23 cellular contexts compared by ENCODE assay signal in the genomic region with DNA sequence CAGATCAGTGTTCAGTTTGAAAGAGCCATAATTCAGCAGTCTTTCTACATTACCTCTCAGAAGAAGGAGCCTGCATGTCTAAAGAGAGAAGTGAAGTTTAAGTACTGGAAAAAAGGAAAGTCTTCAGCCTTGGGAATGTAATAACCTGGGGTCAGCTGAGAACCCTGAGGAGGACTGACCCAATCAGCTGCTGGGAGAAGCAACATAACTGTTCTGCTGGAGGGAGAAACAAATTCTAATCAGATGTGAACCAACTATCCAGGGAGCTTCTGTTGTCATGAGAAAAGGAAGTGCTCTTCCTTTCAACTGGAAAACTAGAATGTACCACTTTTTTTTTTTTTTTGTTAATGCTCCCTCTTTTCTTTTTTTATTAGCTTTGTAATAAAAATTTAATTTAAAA.
A peak's percentile ranks its signal among the peaks of the same experiment; 100 is the strongest.
DNase-seq lines count a peak whose midpoint lies in the region; ATAC-seq and TF ChIP-seq lines count a peak whose summit lies in the region.
"Had no signal": no experiment of that assay in that cellular context is flagged by ENCODE, and none has a peak within 500 bp of the region (broad histone marks: within the 10 kb centered on the region; RNA-seq: fewer than 3 reads in every experiment).

No MANE protein-coding gene starts in this region.

- H3K27me3 Mint-ChIP-seq in activated naive CD8-positive, alpha-beta T cell treated with anti-CD3 and anti-CD28 coated beads, Interleukin-2, amount 50 U/mL, for 24 hours, result peaks cover 7% of the 10 kb centered on the region

- no peak overlapping the region for H3K4me3 Mint-ChIP-seq in activated naive CD8-positive, alpha-beta T cell treated with anti-CD3 and anti-CD28 coated beads, Interleukin-2, amount 50 U/mL, for 24 hours
- H3K4me3 Mint-ChIP-seq: IgD-negative memory B cell; stimulated activated naive CD8-positive, alpha-beta T cell treated with anti-CD3 and anti-CD28 coated beads, Interleukin-15, amount 100 ng/mL, for 72 hours had no signal

- H3K4me1 ChIP-seq in Panc1 (ENCODE audit: control insufficient read depth, insufficient read depth, low read length) (peaks cover 3% of the 10 kb centered on the region; the same call in 1 of the 2 replicates), OCI-LY7 (ENCODE audit: insufficient read depth, low read length, poor library complexity, severe bottlenecking) (no peaks in the 10 kb centered on the region)
- H3K4me1 ChIP-seq: Peyer's patch, upper lobe of left lung had no signal

- H4K20me1 ChIP-seq in OCI-LY7 (ENCODE audit: insufficient read depth, low read length), result no peaks in the 10 kb centered on the region

- H3K27ac ChIP-seq in Panc1 (ENCODE audit: low read length) (peak overlapping the region; percentile 83; the same call in 1 of the 2 replicates), OCI-LY7 (ENCODE audit: low read depth, low read length, poor library complexity, severe bottlenecking) (no peak overlapping the region)
- H3K27ac ChIP-seq: epithelial cell of prostate, Peyer's patch, SK-N-MC had no signal

- peaks cover 11% of the 10 kb centered on the region for H3K9me3 Mint-ChIP-seq in activated naive CD8-positive, alpha-beta T cell treated with anti-CD3 and anti-CD28 coated beads, Interleukin-2, amount 50 U/mL, for 24 hours

- in situ Hi-C loops in Panc1 (cut with HindIII; ENCODE audit: low pct_unique_long_range_greater_than_20kb, low sequenced_read_pairs), result no loop called here

- no peaks in the 10 kb centered on the region for H3K4me1 Mint-ChIP-seq in activated naive CD8-positive, alpha-beta T cell treated with anti-CD3 and anti-CD28 coated beads, Interleukin-2, amount 50 U/mL, for 24 hours
- H3K4me1 Mint-ChIP-seq: stimulated activated naive CD8-positive, alpha-beta T cell treated with anti-CD3 and anti-CD28 coated beads, Interleukin-15, amount 100 ng/mL, for 72 hours had no signal

- POLR2A ChIA-PET in Panc1 (lab: Charles Lee), result no interaction called here
- POLR2A ChIA-PET in OCI-LY7 (lab: Charles Lee), result interaction anchor here (0.6 to 1.3 kb wide), 4 partner anchors 13 to 218 kb away, joined by 3 to 4 read pairs (median 3); no protein-coding TSS in a partner anchor

- no peaks in the 10 kb centered on the region for H3K9me2 ChIP-seq in OCI-LY7 (ENCODE audit: insufficient read depth, low read length)

- BruUV-seq in Panc1 (replicated peaks; lab: Mats Ljungman, UMichigan) (no TSS peak), OCI-LY7 (replicated peaks; lab: Mats Ljungman, UMichigan) (no TSS peak)

- H2AFZ ChIP-seq in OCI-LY7 (ENCODE audit: low read length), result no peak overlapping the region

- CTCF ChIA-PET in Panc1 (lab: Charles Lee) (no interaction called here), OCI-LY7 (lab: Charles Lee; ENCODE audit: unreplicated experiment) (no interaction called here)

- H3K4me3 ChIP-seq in Panc1 (ENCODE audit: low read depth in 2 of 2, low read length in 2 of 2), result no peak overlapping the region
- no peak overlapping the region for H3K4me3 ChIP-seq in fibroblast of villous mesenchyme (ENCODE audit: low read depth, low read length)
- no peak overlapping the region for H3K4me3 ChIP-seq in OCI-LY7 (ENCODE audit: low read depth, low read length, poor library complexity, severe bottlenecking)
- H3K4me3 ChIP-seq: HAP-1, Peyer's patch, SK-N-MC, upper lobe of left lung had no signal

- peak; percentile 4 for DNase-seq in EL
- DNase-seq in Panc1 (ENCODE audit: low read depth, low spot score), result no peak
- DNase-seq in fibroblast of villous mesenchyme (ENCODE audit: low read depth), result peak; percentile 53
- no peak for DNase-seq in sciatic nerve (ENCODE audit: low spot score)
- DNase-seq in OCI-LY7 (ENCODE audit: low spot score), result no peak
- no peak for DNase-seq in activated naive CD8-positive, alpha-beta T cell treated with anti-CD3 and anti-CD28 coated beads, Interleukin-2, amount 50 U/mL, for 24 hours
- DNase-seq in NCI-H1092 (lab: John Stamatoyannopoulos, UW), result no peak
- DNase-seq: activated CD4-positive, alpha-beta T cell treated with anti-CD3 and anti-CD28 coated beads for 1 hour; C1 segment of cervical spinal cord; DMS 273 treated with DMSO at 0.1 percent for 48 hours; GDM1; NCI-H1694; NCI-H2227 treated with DMSO at 0.1 percent for 48 hours; NCI-H774; Peyer's patch; stimulated activated naive CD8-positive, alpha-beta T cell treated with anti-CD3 and anti-CD28 coated beads, Interleukin-15, amount 100 ng/mL, for 72 hours; T1000; upper lobe of left lung had no signal

- no peak for ATAC-seq in Panc1
- peak; percentile 77 for ATAC-seq in sciatic nerve
- ATAC-seq in activated naive CD8-positive, alpha-beta T cell treated with anti-CD3 and anti-CD28 coated beads, Interleukin-2, amount 50 U/mL, for 24 hours, result no peak
- no peak for ATAC-seq in HG02571 (IDR thresholded peaks at IDR 0.05; ENCODE audit: unreplicated experiment)
- ATAC-seq: stimulated activated naive CD8-positive, alpha-beta T cell treated with anti-CD3 and anti-CD28 coated beads, Interleukin-15, amount 100 ng/mL, for 72 hours had no signal

- H3K36me3 Mint-ChIP-seq in activated naive CD8-positive, alpha-beta T cell treated with anti-CD3 and anti-CD28 coated beads, Interleukin-2, amount 50 U/mL, for 24 hours (ENCODE audit: low read depth), result no peaks in the 10 kb centered on the region

- no peaks in the 10 kb centered on the region for H3K79me2 ChIP-seq in OCI-LY7 (ENCODE audit: insufficient read depth, low read depth, low read length)

- H3K4me2 ChIP-seq in OCI-LY7 (ENCODE audit: low read length), result no peak overlapping the region

- no peak overlapping the region for H3K27ac Mint-ChIP-seq in activated naive CD8-positive, alpha-beta T cell treated with anti-CD3 and anti-CD28 coated beads, Interleukin-2, amount 50 U/mL, for 24 hours
- H3K27ac Mint-ChIP-seq: IgD-negative memory B cell; stimulated activated naive CD8-positive, alpha-beta T cell treated with anti-CD3 and anti-CD28 coated beads, Interleukin-15, amount 100 ng/mL, for 72 hours had no signal

- H3K27me3 ChIP-seq in Panc1 (ENCODE audit: control insufficient read depth, insufficient read depth, low read length), result no peaks in the 10 kb centered on the region
- H3K27me3 ChIP-seq: Peyer's patch, upper lobe of left lung had no signal

- intact Hi-C loops in Panc1 (cut with micrococcal nuclease; ENCODE audit: unreplicated experiment) (no loop called here), sciatic nerve (cut with DNase I) (no loop called here), OCI-LY7 (cut with micrococcal nuclease; ENCODE audit: unreplicated experiment) (no loop called here)

- no peak for TF ChIP-seq CTCF in Panc1 (IDR thresholded peaks at IDR 0.05)
- TF ChIP-seq CTCF in fibroblast of villous mesenchyme (IDR thresholded peaks at IDR 0.05; ENCODE audit: insufficient read depth, low read depth, low read length), result no peak
- no peak for TF ChIP-seq CTCF in OCI-LY7 (conservative IDR thresholded peaks at IDR 0.05; ENCODE audit: low read length)

- H3K36me3 ChIP-seq in Panc1 (ENCODE audit: control insufficient read depth, insufficient read depth, low read length) (no peaks in the 10 kb centered on the region), OCI-LY7 (ENCODE audit: insufficient read depth, low read length) (no peaks in the 10 kb centered on the region)
- H3K36me3 ChIP-seq: HAP-1, Peyer's patch, upper lobe of left lung had no signal

- H3K9me3 ChIP-seq in Panc1 (ENCODE audit: control insufficient read depth, insufficient read depth, low read depth, low read length) (peaks cover 3% of the 10 kb centered on the region; the same call in 1 of the 2 replicates), OCI-LY7 (ENCODE audit: low read length) (0 out of 2 replicates have a peak, but pooled peaks cover 5% of the 10 kb centered on the region)
- H3K9me3 ChIP-seq: Peyer's patch, upper lobe of left lung had no signal

Comparison
In these comparisons a context has a peak if more than half of its experiments do, and no peak if none do; other contexts are left out.
1. DNase-seq: peak in EL (single experiment) and fibroblast of villous mesenchyme (single experiment); none in Panc1 (single experiment), sciatic nerve (single experiment), OCI-LY7 (single experiment), activated naive CD8-positive, alpha-beta T cell treated with anti-CD3 and anti-CD28 coated beads, Interleukin-2, amount 50 U/mL, for 24 hours (single experiment) and NCI-H1092 (single experiment).